In genomic region chr1:144560057-144560716, GRCh38 we compare ENCODE assay signal across 9 cellular contexts. TPM values are rescaled to one million over a fixed set of nuclear protein-coding genes. Genes with fewer than 3 reads are reported as not detected.
DNase-seq lines count a peak whose midpoint lies in the region; ATAC-seq and TF ChIP-seq lines count a peak whose summit lies in the region.
"Not testable (repeated sequence)": the region's sequence is repeated elsewhere in the genome, so short reads cannot be mapped to it uniquely, and the experiment has no call there.
"Had no signal": no experiment of that assay in that cellular context is flagged by ENCODE, and none has a peak within 500 bp of the region (broad histone marks: within the 10 kb centered on the region; RNA-seq: fewer than 3 reads in every experiment).

No MANE protein-coding gene starts in this region.

- POLR2A ChIA-PET in CD4-positive, alpha-beta T cell (lab: Charles Lee): interaction anchor here (0.7 kb wide), 1 partner anchor 14 kb away, joined by 3 read pairs; no protein-coding TSS in a partner anchor

- not testable (repeated sequence) for H3K27ac ChIP-seq in CD4-positive, alpha-beta T cell (ENCODE audit: low read depth, low read length)

- H3K9me3 ChIP-seq in CD4-positive, alpha-beta T cell (ENCODE audit: control insufficient read depth, low read length): not testable (repeated sequence)

- H3K27ac Mint-ChIP-seq in CD4-positive, alpha-beta T cell: peak overlapping the region; percentile 97
- peak overlapping the region; percentile 99 for H3K27ac Mint-ChIP-seq in T-helper 1 cell treated with Interleukin-12 subunit alpha and Interleukin-12 subunit beta and Interleukin-4 antibody, amounts not matched to agents 30 μg/mL and 1 μg/mL, for 36 hours

- TF ChIP-seq CTCF in CD4-positive, alpha-beta T cell (IDR thresholded peaks at IDR 0.05): not testable (repeated sequence)

- intact Hi-C loops in CD4-positive, alpha-beta T cell (cut with DNase I, micrococcal nuclease); left ventricle myocardium superior (cut with micrococcal nuclease): not testable (repeated sequence)

- not testable (repeated sequence) for H3K4me1 Mint-ChIP-seq in CD4-positive, alpha-beta T cell (ENCODE audit: low read depth); T-helper 1 cell treated with Interleukin-12 subunit alpha and Interleukin-12 subunit beta and Interleukin-4 antibody, amounts not matched to agents 30 μg/mL and 1 μg/mL, for 36 hours (ENCODE audit: low read depth)

- not testable (repeated sequence) for H3K27me3 Mint-ChIP-seq in CD4-positive, alpha-beta T cell
- peaks cover 12% of the 10 kb centered on the region for H3K27me3 Mint-ChIP-seq in T-helper 1 cell treated with Interleukin-12 subunit alpha and Interleukin-12 subunit beta and Interleukin-4 antibody, amounts not matched to agents 30 μg/mL and 1 μg/mL, for 36 hours (ENCODE audit: low read depth)

- not testable (repeated sequence) for H3K27me3 ChIP-seq in CD4-positive, alpha-beta T cell (ENCODE audit: control insufficient read depth, insufficient read depth, low read length)

- H3K9me3 Mint-ChIP-seq in CD4-positive, alpha-beta T cell; T-helper 1 cell treated with Interleukin-12 subunit alpha and Interleukin-12 subunit beta and Interleukin-4 antibody, amounts not matched to agents 30 μg/mL and 1 μg/mL, for 36 hours: not testable (repeated sequence)

- peak; percentile 74 for ATAC-seq in CD4-positive, alpha-beta T cell (ENCODE audit: poor library complexity)
- ATAC-seq in GM19395 (IDR thresholded peaks at IDR 0.05; ENCODE audit: unreplicated experiment) (peak; percentile 97), HG02798 (IDR thresholded peaks at IDR 0.05; ENCODE audit: poor library complexity, unreplicated experiment) (peak; percentile 91), HG03571 (IDR thresholded peaks at IDR 0.05; ENCODE audit: unreplicated experiment) (peak; percentile 88), left ventricle myocardium superior (peak; percentile 75)

- peak in 2 of 10 experiments; percentile 8 to 30 for DNase-seq in CD4-positive, alpha-beta T cell
- peak; percentile 63 for DNase-seq in activated naive CD4-positive, alpha-beta T cell treated with anti-CD3 and anti-CD28 coated beads, Interleukin-2, amount 50 U/mL, for 16 hours
- not testable (repeated sequence) for DNase-seq in left ventricle myocardium superior
- DNase-seq in stimulated activated CD4-positive, alpha-beta T cell treated with anti-CD3 and anti-CD28 coated beads, Interleukin-12 subunit alpha, Interleukin-12 subunit beta, amount 100 ng/mL, for 48 hours (ENCODE audit: low read depth in 2 of 3, low spot score in 1 of 3): peak in 2 of 3 donors; percentile 42 to 59

- CTCF ChIA-PET in CD4-positive, alpha-beta T cell (lab: Charles Lee): not testable (repeated sequence)

- peak overlapping the region; percentile 45 for H3K4me3 Mint-ChIP-seq in CD4-positive, alpha-beta T cell
- peak overlapping the region; percentile 46 for H3K4me3 Mint-ChIP-seq in T-helper 1 cell treated with Interleukin-12 subunit alpha and Interleukin-12 subunit beta and Interleukin-4 antibody, amounts not matched to agents 30 μg/mL and 1 μg/mL, for 36 hours

- not testable (repeated sequence) for H3K36me3 Mint-ChIP-seq in CD4-positive, alpha-beta T cell (ENCODE audit: low read depth); T-helper 1 cell treated with Interleukin-12 subunit alpha and Interleukin-12 subunit beta and Interleukin-4 antibody, amounts not matched to agents 30 μg/mL and 1 μg/mL, for 36 hours (ENCODE audit: low read depth)

RNA-seq across cellular contexts. Expression of gene PPIAL4F, which starts 32.5 kb away (rescaled TPM):
- not detected for total RNA-seq in CD4-positive, alpha-beta T cell
- total RNA-seq in left ventricle myocardium superior: not detected
- total RNA-seq: pulmonary artery endothelial cell had no signal
